In genomic region chr19:48445606-48446481, GRCh38 we compare ENCODE assay signal across 8 cellular contexts. TPM values are rescaled to one million over a fixed set of nuclear protein-coding genes. Genes with fewer than 3 reads are reported as not detected.
DNase-seq lines count a peak whose midpoint lies in the region; ATAC-seq and TF ChIP-seq lines count a peak whose summit lies in the region.

Gene GRWD1, plus strand, starts transcription at chr19:48445983. Its CDS starts 23 bp downstream, at chr19:48446006.

- H3K4me1 ChIP-seq in cardiac muscle cell (ENCODE audit: low read depth) = peaks cover 4% of the 10 kb centered on the region
- H3K4me1 ChIP-seq in parathyroid adenoma = peaks cover 13% of the 10 kb centered on the region
- peaks cover 0 to 38% (median 18%) of the 10 kb centered on the region in 4 donors for H3K4me1 ChIP-seq in tibial nerve

- H3K27ac ChIP-seq in cardiac muscle cell (peak within 1 kb of the TSS; percentile 76), parathyroid adenoma (peak within 1 kb of the TSS; percentile 83), tibial nerve (peak within 1 kb of the TSS; percentile 66 to 96 (median 84))

- H3K9ac ChIP-seq in parathyroid adenoma = peak within 1 kb of the TSS; percentile 30

- H2AFZ ChIP-seq in parathyroid adenoma = peak within 1 kb of the TSS; percentile 97

- peak; percentile 7 for TF ChIP-seq CTCF in cardiac muscle cell (IDR thresholded peaks at IDR 0.05; ENCODE audit: low read depth, low read length)
- TF ChIP-seq CTCF in parathyroid adenoma (IDR thresholded peaks at IDR 0.05) = no peak
- peak in 2 of 5 experiments; percentile 1 to 31 for TF ChIP-seq CTCF in tibial nerve (IDR thresholded peaks at IDR 0.05)

- peak within 1 kb of the TSS; percentile 92 for H3K4me2 ChIP-seq in parathyroid adenoma (ENCODE audit: low read length)

- H3K9me3 ChIP-seq in cardiac muscle cell (ENCODE audit: low read depth) (no peaks in the 10 kb centered on the region), parathyroid adenoma (ENCODE audit: control insufficient read depth, low read length) (no peaks in the 10 kb centered on the region), tibial nerve (no peaks in the 10 kb centered on the region)

- peaks cover 41% of the 10 kb centered on the region for H3K4me1 Mint-ChIP-seq in activated naive CD8-positive, alpha-beta T cell treated with anti-CD3 and anti-CD28 coated beads, Interleukin-2, amount 50 U/mL, for 24 hours

- peak; percentile 87 to 93 for TF ChIP-seq EP300 in tibial nerve (IDR thresholded peaks at IDR 0.05)

- H3K36me3 ChIP-seq in cardiac muscle cell = peaks cover 10% of the 10 kb centered on the region
- no peaks in the 10 kb centered on the region for H3K36me3 ChIP-seq in parathyroid adenoma (ENCODE audit: control insufficient read depth, insufficient read depth, low read length)
- peaks cover 0 to 38% (median 17%) of the 10 kb centered on the region in 3 donors for H3K36me3 ChIP-seq in tibial nerve

- peak; percentile 79 for ATAC-seq in HG02763 (IDR thresholded peaks at IDR 0.05; ENCODE audit: unreplicated experiment)
- ATAC-seq in activated naive CD8-positive, alpha-beta T cell treated with anti-CD3 and anti-CD28 coated beads, Interleukin-2, amount 50 U/mL, for 24 hours = peak; percentile 94

- H3K4me3 ChIP-seq in cardiac muscle cell (peak within 1 kb of the TSS; percentile 82), parathyroid adenoma (ENCODE audit: low read depth, low read length) (peak within 1 kb of the TSS; percentile 70), tibial nerve (peak within 1 kb of the TSS; percentile 51 to 90 (median 82))

- peaks cover 4% of the 10 kb centered on the region for H3K79me2 ChIP-seq in parathyroid adenoma

- peaks cover 22% of the 10 kb centered on the region for H3K27me3 Mint-ChIP-seq in activated naive CD8-positive, alpha-beta T cell treated with anti-CD3 and anti-CD28 coated beads, Interleukin-2, amount 50 U/mL, for 24 hours

- H3K27ac Mint-ChIP-seq in activated naive CD8-positive, alpha-beta T cell treated with anti-CD3 and anti-CD28 coated beads, Interleukin-2, amount 50 U/mL, for 24 hours = peak within 1 kb of the TSS; percentile 91

- peaks cover 38% of the 10 kb centered on the region for H3K36me3 Mint-ChIP-seq in activated naive CD8-positive, alpha-beta T cell treated with anti-CD3 and anti-CD28 coated beads, Interleukin-2, amount 50 U/mL, for 24 hours (ENCODE audit: low read depth)

- H3K27me3 ChIP-seq in cardiac muscle cell = no peaks in the 10 kb centered on the region
- H3K27me3 ChIP-seq in parathyroid adenoma (ENCODE audit: control insufficient read depth, insufficient read depth, low read length) = no peaks in the 10 kb centered on the region
- H3K27me3 ChIP-seq in tibial nerve = peaks cover 0 to 22% of the 10 kb centered on the region in 2 donors

- no peaks in the 10 kb centered on the region for H3K9me3 Mint-ChIP-seq in activated naive CD8-positive, alpha-beta T cell treated with anti-CD3 and anti-CD28 coated beads, Interleukin-2, amount 50 U/mL, for 24 hours

- 0% methylated on average over 38 to 60 of the region's 61 CpGs for WGBS in tibial nerve, 2 donors

- peak within 1 kb of the TSS; percentile 88 for H3K4me3 Mint-ChIP-seq in activated naive CD8-positive, alpha-beta T cell treated with anti-CD3 and anti-CD28 coated beads, Interleukin-2, amount 50 U/mL, for 24 hours

- TF ChIP-seq POLR2A in GM10847 (IDR thresholded peaks at IDR 0.05; ENCODE audit: extremely low read depth, insufficient read length) (peak; percentile 66), tibial nerve (IDR thresholded peaks at IDR 0.05) (peak in 1 of 2 donors; percentile 50)

- DNase-seq in NCI-H1417 treated with DMSO at 0.1 percent for 48 hours (lab: John Stamatoyannopoulos, UW) = peak; percentile 91
- peak; percentile 99 for DNase-seq in SW480 (ENCODE audit: low spot score)
- DNase-seq in activated naive CD8-positive, alpha-beta T cell treated with anti-CD3 and anti-CD28 coated beads, Interleukin-2, amount 50 U/mL, for 24 hours = peak; percentile 91
- peak; percentile 97 for DNase-seq in cardiac muscle cell (ENCODE audit: low read depth in 1 of 2, low spot score in 1 of 2)
- peak; percentile 79 to 88 for DNase-seq in tibial nerve (ENCODE audit: low spot score in 2 of 2)

RNA-seq across cellular contexts. Expression of gene GRWD1, which starts in this region (rescaled TPM):
- total RNA-seq in cardiac muscle cell = 24.2 and 36.5 TPM in 2 replicates
- polyA plus RNA-seq in cardiac muscle cell = 36.3 and 38.6 TPM in 2 replicates
- total RNA-seq in tibial nerve = 10 to 100 TPM; 15.1 to 33.1 (median 29.7) TPM

Comparison
In these comparisons a context has a peak if more than half of its experiments do, and no peak if none do; other contexts are left out.
1. Peak in every context shown above with its lines: DNase-seq, ATAC-seq, H3K4me3 ChIP-seq and H3K27ac ChIP-seq.